8 cellular contexts compared by ENCODE assay signal in the genomic region with DNA sequence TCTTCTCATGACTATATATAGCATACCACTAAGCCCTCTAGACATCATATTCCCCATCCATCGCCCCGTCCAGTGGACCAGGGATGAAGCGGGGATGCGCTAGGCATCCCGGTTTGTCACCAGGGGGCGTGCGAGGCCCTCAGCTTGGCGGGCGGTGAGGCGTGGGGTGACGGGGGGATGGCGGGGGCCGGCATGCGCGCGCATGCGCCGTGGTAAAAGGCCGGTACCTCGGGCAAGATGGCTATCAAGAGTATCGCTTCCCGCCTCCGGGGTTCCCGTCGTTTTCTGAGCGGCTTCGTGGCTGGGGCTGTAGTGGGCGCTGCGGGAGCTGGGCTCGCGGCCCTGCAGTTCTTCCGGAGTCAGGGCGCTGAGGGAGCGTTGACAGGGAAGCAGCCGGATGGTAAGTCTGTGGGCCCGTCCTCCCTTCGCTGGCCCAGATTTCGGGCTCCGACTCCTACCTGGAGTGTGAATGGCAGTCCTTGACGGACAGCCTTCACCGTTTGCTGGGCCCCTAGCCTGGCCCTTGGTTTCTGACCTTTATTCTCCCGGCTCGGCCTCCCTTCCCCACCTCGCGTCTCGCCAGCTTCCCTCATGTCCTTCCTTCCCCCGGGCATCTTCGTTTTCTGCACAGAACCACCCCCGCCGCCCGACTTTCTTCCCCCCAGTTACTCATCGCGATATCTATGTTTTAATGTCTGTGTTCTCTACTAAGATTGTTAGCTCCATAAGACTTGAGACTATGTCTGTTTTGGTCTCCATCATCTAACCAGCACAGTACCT. TPM values are rescaled to one million over a fixed set of nuclear protein-coding genes. Genes with fewer than 3 reads are reported as not detected.
DNase-seq lines count a peak whose midpoint lies in the region; TF ChIP-seq lines count a peak whose summit lies in the region.

A gene with protein sequence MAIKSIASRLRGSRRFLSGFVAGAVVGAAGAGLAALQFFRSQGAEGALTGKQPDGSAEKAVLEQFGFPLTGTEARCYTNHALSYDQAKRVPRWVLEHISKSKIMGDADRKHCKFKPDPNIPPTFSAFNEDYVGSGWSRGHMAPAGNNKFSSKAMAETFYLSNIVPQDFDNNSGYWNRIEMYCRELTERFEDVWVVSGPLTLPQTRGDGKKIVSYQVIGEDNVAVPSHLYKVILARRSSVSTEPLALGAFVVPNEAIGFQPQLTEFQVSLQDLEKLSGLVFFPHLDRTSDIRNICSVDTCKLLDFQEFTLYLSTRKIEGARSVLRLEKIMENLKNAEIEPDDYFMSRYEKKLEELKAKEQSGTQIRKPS (plus strand): TSS at position 210 of the 780 bp plus-strand sequence. CDS start 28 bp downstream, at position 238.

- peak within 1 kb of the TSS; percentile 80 for H3K4me3 ChIP-seq in GM08714 (ENCODE audit: low read length)
- peak within 1 kb of the TSS; percentile 79 for H3K4me3 ChIP-seq in NB4 (ENCODE audit: low read depth, low read length)
- H3K4me3 ChIP-seq in suprapubic skin: peak within 1 kb of the TSS; percentile 84

- CTCF ChIA-PET in activated naive CD4-positive, alpha-beta T cell treated with anti-CD3 and anti-CD28 coated beads for 36 hours (lab: Charles Lee): interaction anchor here (0.6 to 3.7 kb wide), 19 partner anchors 9 to 1959 kb away, joined by 3 to 33 read pairs (median 4); a partner anchor contains a TSS

- H3K9me3 Mint-ChIP-seq in HFFc6: no peaks in the 10 kb centered on the region
- H3K9me3 Mint-ChIP-seq in activated naive CD4-positive, alpha-beta T cell treated with anti-CD3 and anti-CD28 coated beads for 36 hours: no peaks in the 10 kb centered on the region

- peaks cover 2% of the 10 kb centered on the region for H3K36me3 ChIP-seq in suprapubic skin

- peak; percentile 42 for TF ChIP-seq POLR2A in NB4 (IDR thresholded peaks at IDR 0.05; ENCODE audit: extremely low read depth, insufficient read length)
- TF ChIP-seq POLR2A in suprapubic skin (IDR thresholded peaks at IDR 0.05): no peak

- H3K27me3 Mint-ChIP-seq in HFFc6 (ENCODE audit: insufficient read depth): no peaks in the 10 kb centered on the region
- no peaks in the 10 kb centered on the region for H3K27me3 Mint-ChIP-seq in activated naive CD4-positive, alpha-beta T cell treated with anti-CD3 and anti-CD28 coated beads for 36 hours (ENCODE audit: low read depth)

- peak within 1 kb of the TSS; percentile 90 for H3K27ac Mint-ChIP-seq in HFFc6
- peak within 1 kb of the TSS; percentile 85 for H3K27ac Mint-ChIP-seq in activated naive CD4-positive, alpha-beta T cell treated with anti-CD3 and anti-CD28 coated beads for 36 hours

- intact Hi-C loops in activated naive CD4-positive, alpha-beta T cell treated with anti-CD3 and anti-CD28 coated beads for 36 hours (cut with micrococcal nuclease): loop anchor here (1.0 to 5.0 kb wide), 10 partner anchors 25 to 534 kb away; a partner anchor contains a TSS

- no peaks in the 10 kb centered on the region for H3K27me3 ChIP-seq in suprapubic skin

- DNase-seq in HFFc6 (peak; percentile 90), NB4 (ENCODE audit: low read depth) (peak; percentile 92), SK-N-DZ (ENCODE audit: low spot score) (peak; percentile 92), germinal center (ENCODE audit: low spot score) (peak; percentile 99), nucleus accumbens (lab: John Stamatoyannopoulos, UW) (peak; percentile 49 to 98 (median 90)), suprapubic skin (ENCODE audit: low spot score in 2 of 2) (peak; percentile 95 to 96)
- DNase-seq in activated naive CD4-positive, alpha-beta T cell treated with anti-CD3 and anti-CD28 coated beads for 36 hours: peak; percentile 97

- no peak for TF ChIP-seq EP300 in suprapubic skin (IDR thresholded peaks at IDR 0.05)

- H3K9me3 ChIP-seq in suprapubic skin: no peaks in the 10 kb centered on the region

- WGBS in suprapubic skin: 1% methylated on average over 20 of the region's 53 CpGs

- H3K36me3 Mint-ChIP-seq in HFFc6 (ENCODE audit: low read depth): peaks cover 5% of the 10 kb centered on the region; the same call in 1 of the 2 replicates
- peaks cover 5% of the 10 kb centered on the region for H3K36me3 Mint-ChIP-seq in activated naive CD4-positive, alpha-beta T cell treated with anti-CD3 and anti-CD28 coated beads for 36 hours (ENCODE audit: low read depth)

- TF ChIP-seq CTCF in HFFc6 (IDR thresholded peaks at IDR 0.05) (peak; percentile 92), NB4 (IDR thresholded peaks at IDR 0.05; ENCODE audit: low read depth, low read length) (peak; percentile 62), suprapubic skin (IDR thresholded peaks at IDR 0.05) (peak; percentile 58 to 95)

- H3K4me1 Mint-ChIP-seq in HFFc6 (ENCODE audit: low read depth): peaks cover 54% of the 10 kb centered on the region
- H3K4me1 Mint-ChIP-seq in activated naive CD4-positive, alpha-beta T cell treated with anti-CD3 and anti-CD28 coated beads for 36 hours (ENCODE audit: low read depth): peaks cover 16% of the 10 kb centered on the region

- peak within 1 kb of the TSS; percentile 98 for H3K4me3 Mint-ChIP-seq in HFFc6
- H3K4me3 Mint-ChIP-seq in activated naive CD4-positive, alpha-beta T cell treated with anti-CD3 and anti-CD28 coated beads for 36 hours: peak within 1 kb of the TSS; percentile 92

- peak within 1 kb of the TSS; percentile 70 for H3K27ac ChIP-seq in suprapubic skin

- peaks cover 9% of the 10 kb centered on the region for H3K4me1 ChIP-seq in suprapubic skin

RNA-seq across cellular contexts. Expression of the gene that starts here (rescaled TPM):
- 10 to 100 TPM; 13.9 to 18.8 (median 15.4) TPM for total RNA-seq in HFFc6 (2021; fragmentation: NEBNext Ultra II Directional; extraction: Animal tissue kit (Norgen Biotek cat#: 25700))
- polyA plus RNA-seq in SK-N-DZ (2014; cell fraction: cytosol; rRNA removed): 11.2 and 17.1 TPM in 2 replicates
- 19.2 and 21.4 TPM in 2 replicates for polyA plus RNA-seq in SK-N-DZ (2014; cell fraction: nucleus; rRNA removed)
- 10 to 100 TPM; 15.9 to 17.3 TPM for total RNA-seq in activated naive CD4-positive, alpha-beta T cell treated with anti-CD3 and anti-CD28 coated beads for 36 hours
- total RNA-seq in suprapubic skin: 1 to 10 TPM; 1.4 to 3.9 (median 2.3) TPM

Comparison
In these comparisons a context has a peak if more than half of its experiments do, and no peak if none do; other contexts are left out.
1. Peak in every context shown above with its lines: DNase-seq, H3K4me3 ChIP-seq and H3K27ac ChIP-seq.